In the genomic region with DNA sequence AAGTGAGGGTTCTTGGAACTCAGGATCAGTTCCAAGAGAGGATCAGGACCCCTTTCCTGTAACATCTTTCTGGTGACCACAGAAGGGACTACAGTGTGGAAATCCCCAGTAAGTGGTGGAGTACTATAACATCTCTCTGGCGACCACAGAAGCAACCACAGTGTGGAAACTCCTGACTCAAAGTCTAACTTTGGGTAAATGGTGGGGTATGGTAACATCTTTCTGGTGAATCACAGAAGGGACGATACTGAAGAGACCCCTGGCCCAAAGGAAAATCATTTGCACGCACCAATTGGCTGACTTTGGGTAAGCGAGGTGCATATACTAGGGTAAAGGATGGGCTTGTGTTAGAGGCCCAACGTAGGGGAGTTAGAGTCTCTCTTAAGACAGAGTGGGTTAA, we compare ENCODE assay signal across 13 cellular contexts. TPM values are rescaled to one million over a fixed set of nuclear protein-coding genes. Genes with fewer than 3 reads are reported as not detected.
A peak's percentile ranks its signal among the peaks of the same experiment; 100 is the strongest.
DNase-seq lines count a peak whose midpoint lies in the region; ATAC-seq, FAIRE-seq and TF ChIP-seq lines count a peak whose summit lies in the region.
"Had no signal": no experiment of that assay in that cellular context is flagged by ENCODE, and none has a peak within 500 bp of the region (broad histone marks: within the 10 kb centered on the region; RNA-seq: fewer than 3 reads in every experiment).

No MANE protein-coding gene starts in this region.

- no peaks in the 10 kb centered on the region for H3K27me3 ChIP-seq in osteoblast (ENCODE audit: insufficient read depth, low read length)

- no peaks in the 10 kb centered on the region for H3K79me2 ChIP-seq in osteoblast (ENCODE audit: insufficient read depth, low read length)

- no peak overlapping the region for H2AFZ ChIP-seq in osteoblast (ENCODE audit: low read length)

- H3K4me3 ChIP-seq in osteoblast (ENCODE audit: insufficient read depth, low read length) = no peak overlapping the region

- H3K27ac ChIP-seq in osteoblast (ENCODE audit: low read depth, low read length) = no peak overlapping the region

- TF ChIP-seq POLR2A in GM12892 (IDR thresholded peaks at IDR 0.05; ENCODE audit: low read depth, low read length) = no peak

- peak; percentile 33 for FAIRE-seq in GM12892 (lab: Jason Lieb, UNC)
- peak; percentile 48 for FAIRE-seq in GM19239 (lab: Jason Lieb, UNC)

- peak; percentile 93 for ATAC-seq in HG02938 (IDR thresholded peaks at IDR 0.05; ENCODE audit: unreplicated experiment)

- no peak overlapping the region for H3K4me2 ChIP-seq in osteoblast (ENCODE audit: insufficient read depth, low read length)

- no peaks in the 10 kb centered on the region for H3K4me1 ChIP-seq in osteoblast (ENCODE audit: insufficient read depth, low read length)

- no peaks in the 10 kb centered on the region for H3K9me3 ChIP-seq in osteoblast (ENCODE audit: low read depth, low read length)

- DNase-seq in GM12892 (ENCODE audit: insufficient read length) = no peak
- DNase-seq in GM19239 (ENCODE audit: insufficient read length, low spot score) = no peak
- DNase-seq in MV-4-11 (lab: John Stamatoyannopoulos, UW) = peak; percentile 78
- DNase-seq in amygdala (lab: John Stamatoyannopoulos, UW) = no peak
- no peak for DNase-seq in osteoblast (ENCODE audit: insufficient read length, low spot score, missing footprints)
- no peak for DNase-seq in nucleus accumbens (lab: John Stamatoyannopoulos, UW)
- DNase-seq in NCI-H774 (lab: John Stamatoyannopoulos, UW) = no peak
- DNase-seq: activated gamma-delta T cell; CD4-positive, alpha-beta T cell; IMR-90; NCI-H446 treated with DMSO at 0.1 percent for 48 hours; stimulated activated CD4-positive, alpha-beta T cell treated with anti-CD3 and anti-CD28 coated beads, Interleukin-4, amount 100 ng/mL, for 24 hours had no signal

- no peaks in the 10 kb centered on the region for H3K36me3 ChIP-seq in osteoblast (ENCODE audit: insufficient read depth, low read length)

- H4K20me1 ChIP-seq in osteoblast (ENCODE audit: insufficient read depth, low read length) = no peaks in the 10 kb centered on the region

- TF ChIP-seq CTCF in osteoblast (IDR thresholded peaks at IDR 0.05; ENCODE audit: extremely low read depth, low read depth, low read length) = no peak

RNA-seq across cellular contexts. Expression of a gene that starts 56.3 kb away (rescaled TPM):
- not detected for polyA plus RNA-seq in GM12892 (2012; ENCODE audit: missing spikeins)
- total RNA-seq in osteoblast = 21.7 and 23.0 TPM in 2 replicates
- total RNA-seq: CD4-positive, alpha-beta T cell had no signal
